In the genomic region with DNA sequence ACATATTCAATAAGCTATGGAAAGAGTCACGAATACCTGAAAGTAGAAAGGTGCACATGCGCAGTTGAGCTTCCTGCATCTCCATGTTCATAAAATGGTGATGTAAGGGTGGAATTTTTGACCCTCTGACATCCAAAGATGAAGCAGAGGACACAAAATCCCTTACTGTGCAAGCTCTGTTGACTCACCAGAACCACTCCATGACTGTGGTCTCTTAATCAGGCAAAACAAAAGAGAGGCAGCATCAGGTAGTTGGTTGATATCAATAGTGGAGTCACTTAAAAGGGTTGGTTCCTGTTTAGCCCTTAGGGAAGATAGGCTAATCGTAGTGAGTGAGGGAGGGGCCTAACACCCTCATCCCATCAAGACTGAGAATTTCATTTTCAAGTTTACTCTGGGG, we compare ENCODE assay signal across 1 cellular context.
TF ChIP-seq lines count a peak whose summit lies in the region.

No MANE protein-coding gene starts in this region.

TF ChIP-seq in K562, 482 proteins besides CTCF, POLR2A, EP300 and RAD21:
- TF ChIP-seq NRF1 (conservative IDR thresholded peaks at IDR 0.05 in 1 of 2, IDR thresholded peaks at IDR 0.05 in 1 of 2), result peak; percentile 12 to 23; a peak in 1 of 4 replicates
- TF ChIP-seq, protein P1, sequence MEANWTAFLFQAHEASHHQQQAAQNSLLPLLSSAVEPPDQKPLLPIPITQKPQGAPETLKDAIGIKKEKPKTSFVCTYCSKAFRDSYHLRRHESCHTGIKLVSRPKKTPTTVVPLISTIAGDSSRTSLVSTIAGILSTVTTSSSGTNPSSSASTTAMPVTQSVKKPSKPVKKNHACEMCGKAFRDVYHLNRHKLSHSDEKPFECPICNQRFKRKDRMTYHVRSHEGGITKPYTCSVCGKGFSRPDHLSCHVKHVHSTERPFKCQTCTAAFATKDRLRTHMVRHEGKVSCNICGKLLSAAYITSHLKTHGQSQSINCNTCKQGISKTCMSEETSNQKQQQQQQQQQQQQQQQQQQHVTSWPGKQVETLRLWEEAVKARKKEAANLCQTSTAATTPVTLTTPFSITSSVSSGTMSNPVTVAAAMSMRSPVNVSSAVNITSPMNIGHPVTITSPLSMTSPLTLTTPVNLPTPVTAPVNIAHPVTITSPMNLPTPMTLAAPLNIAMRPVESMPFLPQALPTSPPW (CRISPR knock-in tag; IDR thresholded peaks at IDR 0.05), result no peak
- no peak for TF ChIP-seq STAT5B (CRISPR knock-in tag; IDR thresholded peaks at IDR 0.05)
- no peak for TF ChIP-seq SIRT6 (IDR thresholded peaks at IDR 0.05; ENCODE audit: low read depth, low read length)
